Comparison of ENCODE assay signal across 8 cellular contexts in the genomic region with DNA sequence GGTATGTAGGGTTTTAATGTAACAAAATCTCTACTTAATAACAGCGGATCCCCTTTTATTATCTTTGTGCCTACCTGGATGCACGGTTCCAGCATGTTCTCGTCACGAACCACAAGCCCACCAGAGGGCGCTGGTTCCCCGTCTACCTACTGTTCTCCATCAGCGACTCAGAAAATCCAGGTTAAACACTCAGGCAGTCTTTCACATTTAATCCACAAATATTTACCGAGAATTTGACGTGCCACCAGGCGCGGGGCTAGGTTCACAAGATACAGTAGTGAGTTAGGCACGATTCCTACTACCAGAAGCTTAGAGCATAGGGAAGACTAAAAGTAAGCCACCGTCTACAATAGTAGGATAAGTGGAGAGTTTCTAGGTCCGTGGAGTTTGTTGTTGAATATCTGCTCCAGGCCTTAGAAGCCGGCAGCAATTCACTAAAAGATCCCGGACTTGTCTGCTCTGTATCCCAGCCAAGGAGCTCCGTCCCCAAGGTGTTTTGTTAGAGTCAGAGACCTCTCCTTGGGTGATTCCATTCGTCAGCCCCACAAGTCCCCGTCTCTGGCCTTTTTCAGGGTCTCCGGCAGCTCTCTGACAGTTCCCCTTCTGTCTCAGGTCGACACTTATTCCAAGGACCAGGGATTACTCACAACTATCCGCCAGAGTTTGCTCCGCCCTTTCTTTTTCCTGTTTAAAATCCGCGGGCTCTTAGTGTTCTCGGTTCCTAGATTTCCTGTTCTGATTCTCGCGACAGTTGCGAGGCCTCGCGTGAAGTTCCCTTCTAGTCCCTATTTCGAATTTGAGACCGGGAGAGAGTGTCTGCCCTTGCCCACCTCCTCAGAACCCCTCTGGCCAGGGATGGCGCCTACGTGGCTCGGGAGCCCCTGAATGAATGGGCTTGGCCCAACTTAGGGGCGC. TPM values are rescaled to one million over a fixed set of nuclear protein-coding genes. Genes with fewer than 3 reads are reported as not detected.
DNase-seq lines count a peak whose midpoint lies in the region; TF ChIP-seq lines count a peak whose summit lies in the region.

No MANE protein-coding gene starts in this region.

- no peaks in the 10 kb centered on the region for H3K9me3 Mint-ChIP-seq in stimulated activated naive CD8-positive, alpha-beta T cell treated with anti-CD3 and anti-CD28 coated beads, Interleukin-15, Interleukin-2, amounts not matched to agents 100 ng/mL and 50 ng/mL, for 24 hours

- peak overlapping the region; percentile 93 for H3K9ac ChIP-seq in GM23248
- H3K9ac ChIP-seq in neural cell (ENCODE audit: low read length), result peak overlapping the region; percentile 94

- no peaks in the 10 kb centered on the region for H3K9me2 ChIP-seq in DOHH2 (replicated peaks; ENCODE audit: control insufficient read depth, low read length)
- H3K9me2 ChIP-seq in GM23248 (ENCODE audit: insufficient read depth), result no peaks in the 10 kb centered on the region
- H3K9me2 ChIP-seq in neural cell (ENCODE audit: insufficient read depth, low read length), result no peaks in the 10 kb centered on the region

- H3K36me3 ChIP-seq in DOHH2 (ENCODE audit: control insufficient read depth, low read length) (peaks cover 41% of the 10 kb centered on the region), GM23248 (ENCODE audit: low read depth) (no peaks in the 10 kb centered on the region), neural cell (ENCODE audit: insufficient read depth, low read length) (no peaks in the 10 kb centered on the region)

- H3F3A ChIP-seq in DOHH2 (ENCODE audit: control insufficient read depth, insufficient read depth) (peaks cover 5% of the 10 kb centered on the region; the same call in 1 of the 2 replicates), GM23248 (ENCODE audit: insufficient read depth) (peaks cover 13% of the 10 kb centered on the region), neural cell (ENCODE audit: insufficient read depth, low read length, poor library complexity, severe bottlenecking) (peaks cover 3% of the 10 kb centered on the region)

- peak; percentile 79 for TF ChIP-seq RAD21 in neural cell (conservative IDR thresholded peaks at IDR 0.05)

- peak overlapping the region; percentile 80 for H3K27ac Mint-ChIP-seq in stimulated activated naive CD8-positive, alpha-beta T cell treated with anti-CD3 and anti-CD28 coated beads, Interleukin-15, Interleukin-2, amounts not matched to agents 100 ng/mL and 50 ng/mL, for 24 hours

- H3K4me3 Mint-ChIP-seq in stimulated activated naive CD8-positive, alpha-beta T cell treated with anti-CD3 and anti-CD28 coated beads, Interleukin-15, Interleukin-2, amounts not matched to agents 100 ng/mL and 50 ng/mL, for 24 hours, result peak overlapping the region; percentile 88

- H3K36me3 Mint-ChIP-seq in stimulated activated naive CD8-positive, alpha-beta T cell treated with anti-CD3 and anti-CD28 coated beads, Interleukin-15, Interleukin-2, amounts not matched to agents 100 ng/mL and 50 ng/mL, for 24 hours (ENCODE audit: low read depth), result peaks cover 10% of the 10 kb centered on the region

- H3K9me3 ChIP-seq in DOHH2 (ENCODE audit: control insufficient read depth, insufficient read depth, low read length), result no peaks in the 10 kb centered on the region
- H3K9me3 ChIP-seq in GM23248 (ENCODE audit: low read depth), result no peaks in the 10 kb centered on the region
- no peaks in the 10 kb centered on the region for H3K9me3 ChIP-seq in neural cell (ENCODE audit: low read length)

- H3K27me3 Mint-ChIP-seq in stimulated activated naive CD8-positive, alpha-beta T cell treated with anti-CD3 and anti-CD28 coated beads, Interleukin-15, Interleukin-2, amounts not matched to agents 100 ng/mL and 50 ng/mL, for 24 hours, result peaks cover 21% of the 10 kb centered on the region

- H3K27me3 ChIP-seq in DOHH2 (ENCODE audit: control insufficient read depth, low read length) (peaks cover 12% of the 10 kb centered on the region), GM23248 (replicated peaks; ENCODE audit: insufficient read depth) (no peaks in the 10 kb centered on the region), neural cell (ENCODE audit: insufficient read depth, low read depth, low read length) (peaks cover 44% of the 10 kb centered on the region)

- peaks cover 51% of the 10 kb centered on the region for H3K79me2 ChIP-seq in DOHH2 (ENCODE audit: control insufficient read depth, low read length)
- H3K79me2 ChIP-seq in GM23248 (ENCODE audit: insufficient read depth), result peaks cover 58% of the 10 kb centered on the region
- no peaks in the 10 kb centered on the region for H3K79me2 ChIP-seq in neural cell (replicated peaks; ENCODE audit: insufficient read depth, low read length)

- H3K4me1 ChIP-seq in DOHH2 (ENCODE audit: control insufficient read depth, low read length), result peaks cover 66% of the 10 kb centered on the region
- peaks cover 17% of the 10 kb centered on the region for H3K4me1 ChIP-seq in GM23248 (ENCODE audit: insufficient read depth)

- peaks cover 28% of the 10 kb centered on the region for H3K4me1 Mint-ChIP-seq in stimulated activated naive CD8-positive, alpha-beta T cell treated with anti-CD3 and anti-CD28 coated beads, Interleukin-15, Interleukin-2, amounts not matched to agents 100 ng/mL and 50 ng/mL, for 24 hours (ENCODE audit: low read depth)

- H2AFZ ChIP-seq in GM23248 (peak overlapping the region; percentile 96), neural cell (ENCODE audit: low read depth, low read length) (peak overlapping the region; percentile 99)

- WGBS in GM23248 (ENCODE audit: low coverage in 1 of 2, low lambda C conversion rate in 2 of 2, missing lambda C conversion rate in 2 of 2), 2 experiments, result 1% methylated on average over 37 of the region's 37 CpGs

- H3K4me2 ChIP-seq in DOHH2 (ENCODE audit: low read length) (peak overlapping the region; percentile 76), GM23248 (ENCODE audit: unreplicated experiment) (peak overlapping the region; percentile 95), neural cell (ENCODE audit: low read length) (peak overlapping the region; percentile 89)

- peak; percentile 96 for TF ChIP-seq CTCF in DOHH2 (IDR thresholded peaks at IDR 0.05; ENCODE audit: low read depth, low read length, poor library complexity, severe bottlenecking)
- TF ChIP-seq CTCF in fibroblast of the aortic adventitia (IDR thresholded peaks at IDR 0.05; ENCODE audit: insufficient read depth, low read length), result peak; percentile 88
- TF ChIP-seq CTCF in neural cell (IDR thresholded peaks at IDR 0.05; ENCODE audit: poor library complexity, severe bottlenecking), result peak; percentile 89

- peak; percentile 97 for DNase-seq in GM23248
- peak; percentile 98 to 99 for DNase-seq in Kasumi-1 (lab: John Stamatoyannopoulos, UW)
- peak; percentile 98 for DNase-seq in RKO (ENCODE audit: low spot score)
- DNase-seq in activated T-helper 1 cell treated with anti-CD3 and anti-CD28 coated beads, Interleukin-2, amount 50 U/mL, for 16 hours (ENCODE audit: low read depth in 1 of 2, low spot score in 1 of 2), result peak; percentile 75 to 90
- DNase-seq in fibroblast of the aortic adventitia (ENCODE audit: low read depth), result peak; percentile 98

- in situ Hi-C loops in GM23248 (cut with MboI), result no loop called here

- H3K27ac ChIP-seq in DOHH2 (ENCODE audit: low read depth, low read length) (peak overlapping the region; percentile 88), GM23248 (peak overlapping the region; percentile 95), neural cell (ENCODE audit: low read length) (peak overlapping the region; percentile 88)

- TF ChIP-seq EP300 in neural cell (conservative IDR thresholded peaks at IDR 0.05; ENCODE audit: poor library complexity, severe bottlenecking), result no peak

- peaks cover 8% of the 10 kb centered on the region; the same call in 1 of the 2 replicates for H4K20me1 ChIP-seq in DOHH2 (ENCODE audit: control insufficient read depth, insufficient read depth, low read depth, low read length)
- H4K20me1 ChIP-seq in GM23248 (ENCODE audit: insufficient read depth), result no peaks in the 10 kb centered on the region
- H4K20me1 ChIP-seq in neural cell (ENCODE audit: insufficient read depth), result no peaks in the 10 kb centered on the region

- H3K4me3 ChIP-seq in DOHH2 (ENCODE audit: low read length) (peak overlapping the region; percentile 91), GM23248 (peak overlapping the region; percentile 97), fibroblast of the aortic adventitia (ENCODE audit: low read depth, low read length) (peak overlapping the region; percentile 100), neural cell (ENCODE audit: low read length) (peak overlapping the region; percentile 94)

RNA-seq across cellular contexts. Expression of a gene that starts 1.5 kb away (rescaled TPM):
- total RNA-seq in GM23248 (2014; rRNA removed; shearing (Covaris generic)), result 42.6 and 62.6 TPM in 2 replicates
- polyA plus RNA-seq in GM23248 (2016; fragmentation: Nextera tagmentation; extraction: Ambion mirVana) (34.1 and 34.4 TPM in 2 replicates), neural cell (1.2 and 1.6 TPM in 2 replicates)
- 62.4 and 71.5 TPM in 2 replicates for total RNA-seq in fibroblast of the aortic adventitia (ENCODE audit: low replicate concordance)
- 1.5 and 1.6 TPM in 2 replicates for polyA minus RNA-seq in neural cell

RNA-seq across cellular contexts. Expression of a gene that starts 29.3 kb away (rescaled TPM):
- 79.8 and 103 TPM in 2 replicates for total RNA-seq in GM23248 (2014; rRNA removed; shearing (Covaris generic))
- polyA plus RNA-seq in GM23248 (2016; fragmentation: Nextera tagmentation; extraction: Ambion mirVana), result 58.8 and 61.7 TPM in 2 replicates
- total RNA-seq in fibroblast of the aortic adventitia (ENCODE audit: low replicate concordance), result 56.6 and 83.2 TPM in 2 replicates
- polyA plus RNA-seq in neural cell, result 52.1 and 56.5 TPM in 2 replicates
- polyA minus RNA-seq in neural cell, result 29.7 and 32.3 TPM in 2 replicates

RNA-seq across cellular contexts. Expression of a gene that starts 29.4 kb away (rescaled TPM):
- 0.54 TPM in 1 of 2 replicates, not detected in the other for total RNA-seq in GM23248 (2014; rRNA removed; shearing (Covaris generic))
- 1.1 and 1.8 TPM in 2 replicates for polyA plus RNA-seq in GM23248 (2016; fragmentation: Nextera tagmentation; extraction: Ambion mirVana)
- total RNA-seq in fibroblast of the aortic adventitia (ENCODE audit: low replicate concordance), result 0.16 and 0.27 TPM in 2 replicates
- 1.5 and 2.6 TPM in 2 replicates for polyA plus RNA-seq in neural cell
- 2.2 and 2.8 TPM in 2 replicates for polyA minus RNA-seq in neural cell

Comparison
In these comparisons a context has a peak if more than half of its experiments do, and no peak if none do; other contexts are left out.
1. Peak in every context shown above with its lines: DNase-seq, H3K4me3 ChIP-seq and H3K27ac ChIP-seq.